In genomic region chr19:2290441-2291184, GRCh38 we compare ENCODE assay signal across 9 cellular contexts. TPM values are rescaled to one million over a fixed set of nuclear protein-coding genes. Genes with fewer than 3 reads are reported as not detected.
DNase-seq lines count a peak whose midpoint lies in the region; ATAC-seq, FAIRE-seq and TF ChIP-seq lines count a peak whose summit lies in the region.
"Had no signal": no experiment of that assay in that cellular context is flagged by ENCODE, and none has a peak within 500 bp of the region (broad histone marks: within the 10 kb centered on the region; RNA-seq: fewer than 3 reads in every experiment).

No MANE protein-coding gene starts in this region.

- H3K9me3 ChIP-seq in Caco-2 (no peaks in the 10 kb centered on the region), HUES6 (ENCODE audit: control insufficient read depth, insufficient read depth, low read depth, low read length) (no peaks in the 10 kb centered on the region), K562 (replicated peaks; ENCODE audit: control insufficient read depth, insufficient read depth, low read depth, low read length) (no peaks in the 10 kb centered on the region), neural cell (ENCODE audit: low read length) (no peaks in the 10 kb centered on the region)

- H3K9me3 Mint-ChIP-seq in Caco-2 (ENCODE audit: unreplicated experiment), result no peaks in the 10 kb centered on the region

- H3K27ac ChIP-seq in HUES6 (ENCODE audit: low read depth, low read length), result no peak overlapping the region
- peak overlapping the region; percentile 76; the same call in 1 of the 3 replicates for H3K27ac ChIP-seq in K562 (ENCODE audit: extremely low read depth, low read depth, low read length)
- H3K27ac ChIP-seq in neural cell (ENCODE audit: low read length), result no peak overlapping the region

- no peak overlapping the region for H3K27ac Mint-ChIP-seq in Caco-2 (ENCODE audit: unreplicated experiment)

- no peak for TF ChIP-seq POLR2A in K562 (conservative IDR thresholded peaks at IDR 0.05)

- TF ChIP-seq RAD21 in K562 (CRISPR knock-in tag; conservative IDR thresholded peaks at IDR 0.05 in 1 of 2, IDR thresholded peaks at IDR 0.05 in 1 of 2) (no peak), neural cell (conservative IDR thresholded peaks at IDR 0.05) (no peak)

- CTCF ChIA-PET in Caco-2 (lab: Charles Lee) (no interaction called here), K562 (lab: Yijun Ruan, JAX; ENCODE audit: low intra/inter-chr PET ratio) (no interaction called here)

- intact Hi-C loops in Caco-2 (cut with micrococcal nuclease; ENCODE audit: unreplicated experiment), result no loop called here
- intact Hi-C loops in K562 (cut with micrococcal nuclease), result no loop called here

- peaks cover 13% of the 10 kb centered on the region for H3K4me1 ChIP-seq in Caco-2
- peaks cover 12% of the 10 kb centered on the region for H3K4me1 ChIP-seq in HUES6 (ENCODE audit: control insufficient read depth, insufficient read depth, low read length)
- peaks cover 10 to 52% of the 10 kb centered on the region in 2 experiments for H3K4me1 ChIP-seq in K562 (replicated peaks in 1 of 2; ENCODE audit: control insufficient read depth in 2 of 2, insufficient read depth in 2 of 2, low read length in 2 of 2)

- POLR2A ChIA-PET in Caco-2 (lab: Charles Lee), result no interaction called here
- POLR2A ChIA-PET in K562 (lab: Yijun Ruan, JAX), result interaction anchor here (0.9 to 2.3 kb wide), 3 partner anchors 8 to 13 kb away, joined by 3 to 10 read pairs (median 3); partner anchors contain the start of gene PEAK3

- H3K4me3 Mint-ChIP-seq in Caco-2 (ENCODE audit: unreplicated experiment), result peak overlapping the region; percentile 61

- H3K36me3 ChIP-seq in Caco-2 (ENCODE audit: control insufficient read depth, insufficient read depth, low read length) (no peaks in the 10 kb centered on the region), HUES6 (ENCODE audit: control insufficient read depth, insufficient read depth, low read length) (no peaks in the 10 kb centered on the region), K562 (ENCODE audit: control insufficient read depth, insufficient read depth, low read length) (no peaks in the 10 kb centered on the region), neural cell (ENCODE audit: insufficient read depth, low read length) (no peaks in the 10 kb centered on the region)

- no peaks in the 10 kb centered on the region for H3K4me1 Mint-ChIP-seq in Caco-2 (ENCODE audit: low read depth, unreplicated experiment)

- WGBS in K562 (ENCODE audit: insufficient coverage, low coverage, missing lambda C conversion rate), result 94% methylated on average over 29 of the region's 82 CpGs

- no peak for TF ChIP-seq CTCF in Caco-2 (IDR thresholded peaks at IDR 0.05; ENCODE audit: insufficient read depth in 1 of 2, low read depth in 1 of 2, low read length in 1 of 2, severe bottlenecking in 1 of 2, unreplicated experiment in 1 of 2)
- no peak for TF ChIP-seq CTCF in K562 (IDR thresholded peaks at IDR 0.05 in 2 of 3, conservative IDR thresholded peaks at IDR 0.05 in 1 of 3; ENCODE audit: insufficient read depth in 2 of 3, low read depth in 1 of 3, low read length in 3 of 3)
- no peak for TF ChIP-seq CTCF in neural cell (IDR thresholded peaks at IDR 0.05; ENCODE audit: poor library complexity, severe bottlenecking)

- H3K4me3 ChIP-seq in Caco-2 (ENCODE audit: low read depth, low read length) (peak overlapping the region; percentile 17), HUES6 (ENCODE audit: low read depth, low read length) (peak overlapping the region; percentile 52), K562 (no peak overlapping the region), neural cell (ENCODE audit: low read length) (peak overlapping the region; percentile 69)

- no peaks in the 10 kb centered on the region for H3F3A ChIP-seq in neural cell (ENCODE audit: insufficient read depth, low read length, poor library complexity, severe bottlenecking)

- peaks cover 2% of the 10 kb centered on the region for H3K27me3 ChIP-seq in Caco-2 (replicated peaks; ENCODE audit: control insufficient read depth, insufficient read depth, low read length)
- H3K27me3 ChIP-seq in HUES6 (ENCODE audit: control insufficient read depth, insufficient read depth, low read length), result peaks cover 98% of the 10 kb centered on the region
- H3K27me3 ChIP-seq in K562 (ENCODE audit: control insufficient read depth in 2 of 2, insufficient read depth in 2 of 2, low read length in 2 of 2), result no peaks in the 10 kb centered on the region
- peaks cover 56% of the 10 kb centered on the region for H3K27me3 ChIP-seq in neural cell (ENCODE audit: insufficient read depth, low read depth, low read length)

- no peak for FAIRE-seq in K562 (lab: Jason Lieb, UNC)
- FAIRE-seq: H54 had no signal

- DNase-seq in Caco-2 (no peak), K562 (ENCODE audit: extremely low read depth in 1 of 4, low spot score in 3 of 4) (no peak), NCI-H1092 (lab: John Stamatoyannopoulos, UW) (no peak)

- no peaks in the 10 kb centered on the region for H3K9me2 ChIP-seq in neural cell (ENCODE audit: insufficient read depth, low read length)

- H3K27me3 Mint-ChIP-seq in Caco-2 (ENCODE audit: insufficient read depth, unreplicated experiment), result peaks cover 17% of the 10 kb centered on the region

- in situ Hi-C loops in K562 (cut with MboI), result no loop called here

- H3K4me2 ChIP-seq in K562 (ENCODE audit: insufficient read depth, low read length), result no peak overlapping the region
- H3K4me2 ChIP-seq in neural cell (ENCODE audit: low read length), result peak overlapping the region; percentile 62

- no peaks in the 10 kb centered on the region for H4K20me1 ChIP-seq in K562 (replicated peaks; ENCODE audit: control insufficient read depth, insufficient read depth, low read length)
- no peaks in the 10 kb centered on the region for H4K20me1 ChIP-seq in neural cell (ENCODE audit: insufficient read depth)

- H2AFZ ChIP-seq in K562 (ENCODE audit: low read depth, low read length), result no peak overlapping the region
- no peak overlapping the region for H2AFZ ChIP-seq in neural cell (ENCODE audit: low read depth, low read length)

- H3K9ac ChIP-seq in HUES6 (ENCODE audit: low read length) (no peak overlapping the region), K562 (ENCODE audit: insufficient read depth in 1 of 2, low read depth in 2 of 2, low read length in 2 of 2) (no peak overlapping the region; a peak in 1 of 4 replicates), neural cell (ENCODE audit: low read length) (peak overlapping the region; percentile 23)

- ATAC-seq in K562 (no peak), GM19328 (IDR thresholded peaks at IDR 0.05; ENCODE audit: unreplicated experiment) (no peak), HG03442 (IDR thresholded peaks at IDR 0.05; ENCODE audit: unreplicated experiment) (no peak), GM19467 (IDR thresholded peaks at IDR 0.05; ENCODE audit: unreplicated experiment) (no peak)

- BruUV-seq in Caco-2 (replicated peaks; lab: Mats Ljungman, UMichigan) (no TSS peak), K562 (replicated peaks; lab: Mats Ljungman, UMichigan) (no TSS peak)

- H3K79me2 ChIP-seq in K562 (ENCODE audit: control insufficient read depth, insufficient read depth, low read length), result no peaks in the 10 kb centered on the region
- H3K79me2 ChIP-seq in neural cell (replicated peaks; ENCODE audit: insufficient read depth, low read length), result no peaks in the 10 kb centered on the region

- TF ChIP-seq EP300 in K562 (IDR thresholded peaks at IDR 0.05; ENCODE audit: low read length) (no peak), neural cell (conservative IDR thresholded peaks at IDR 0.05; ENCODE audit: poor library complexity, severe bottlenecking) (no peak)

- peaks cover 6% of the 10 kb centered on the region for H3K36me3 Mint-ChIP-seq in Caco-2 (ENCODE audit: insufficient read depth, unreplicated experiment)

- H3K9me1 ChIP-seq in K562 (ENCODE audit: control insufficient read depth, insufficient read depth, low read length), result peaks cover 2% of the 10 kb centered on the region

RNA-seq across cellular contexts. Expression of gene PEAK3, which starts 8.6 kb away (rescaled TPM):
- total RNA-seq in Caco-2 (2022) (not detected in 2 replicates), K562 (2014; rRNA removed) (0.16 TPM in 1 of 2 replicates, not detected in the other), K562 (2014; rRNA removed; fragmentation: Illumina TruSeq; extraction: Trizol) (not detected in 2 replicates), K562 (2015; rRNA removed; fragmentation: Illumina TruSeq; extraction: Trizol) (not detected in 2 replicates), K562 (2021) (0.13 and 0.40 TPM in 2 replicates)
- 0.49 TPM in 1 of 2 replicates, not detected in the other for total RNA-seq in K562 (2011; cell fraction: chromatin; rRNA removed; ENCODE audit: low replicate concordance)
- 0.17 TPM in 1 of 2 replicates, not detected in the other for total RNA-seq in K562 (2011; cell fraction: nucleolus; rRNA removed)
- not detected in 2 replicates for total RNA-seq in K562 (2011; cell fraction: nucleoplasm; rRNA removed)
- polyA plus RNA-seq in K562 (2011; rRNA removed) (0.03 TPM in 1 of 2 replicates, not detected in the other), K562 (2014; fragmentation: Illumina TruSeq; extraction: Trizol) (0.06 TPM in 1 of 2 replicates, not detected in the other), K562 (2014; fragmentation: Nextera tagmentation; extraction: Ambion mirVana) (not detected), K562 (2014; rRNA removed) (0.07 TPM in 1 of 2 replicates, not detected in the other), neural cell (not detected in 2 replicates)
- not detected in 2 replicates for polyA plus RNA-seq in K562 (2011; cell fraction: cytosol; rRNA removed)
- polyA plus RNA-seq in K562 (2011; cell fraction: nucleus; rRNA removed), result 0.10 TPM in 1 of 2 replicates, not detected in the other
- polyA plus RNA-seq in K562 (2012), result 0.27 and 0.66 TPM in 2 replicates
- polyA minus RNA-seq in K562 (2011; rRNA and poly(A)+ RNA removed), result not detected in 2 replicates
- not detected in 2 replicates for polyA minus RNA-seq in K562 (2011; cell fraction: cytosol; rRNA and poly(A)+ RNA removed)
- polyA minus RNA-seq in K562 (2011; cell fraction: nucleus; rRNA and poly(A)+ RNA removed), result 0.11 and 0.13 TPM in 2 replicates
- not detected in 2 replicates for polyA minus RNA-seq in neural cell

RNA-seq across cellular contexts. Expression of gene LINGO3, which starts 17.3 kb away (rescaled TPM):
- 1.3 and 1.4 TPM in 2 replicates for total RNA-seq in Caco-2 (2022)
- not detected in 2 replicates for total RNA-seq in K562 (2011; cell fraction: chromatin; rRNA removed; ENCODE audit: low replicate concordance)
- total RNA-seq in K562 (2011; cell fraction: nucleolus; rRNA removed), result not detected in 2 replicates
- not detected in 2 replicates for total RNA-seq in K562 (2011; cell fraction: nucleoplasm; rRNA removed)
- total RNA-seq in K562 (2014; rRNA removed), result 0.05 TPM in 1 of 2 replicates, not detected in the other
- total RNA-seq in K562 (2014; rRNA removed; fragmentation: Illumina TruSeq; extraction: Trizol), result not detected in 2 replicates
- not detected in 2 replicates for total RNA-seq in K562 (2015; rRNA removed; fragmentation: Illumina TruSeq; extraction: Trizol)
- not detected in 2 replicates for total RNA-seq in K562 (2021)
- 0.03 and 0.07 TPM in 2 replicates for polyA plus RNA-seq in K562 (2011; rRNA removed)
- polyA plus RNA-seq in K562 (2011; cell fraction: cytosol; rRNA removed), result 0.06 and 0.07 TPM in 2 replicates
- not detected in 2 replicates for polyA plus RNA-seq in K562 (2011; cell fraction: nucleus; rRNA removed)
- 0.47 and 1.6 TPM in 2 replicates for polyA plus RNA-seq in K562 (2012)
- polyA plus RNA-seq in K562 (2014; fragmentation: Illumina TruSeq; extraction: Trizol), result not detected in 2 replicates
- under 1 TPM in 1 of 2 experiments, not detected in 1; 0.03 TPM for polyA plus RNA-seq in K562 (2014; fragmentation: Nextera tagmentation; extraction: Ambion mirVana)
- polyA plus RNA-seq in K562 (2014; rRNA removed), result not detected in 2 replicates
- not detected in 2 replicates for polyA minus RNA-seq in K562 (2011; rRNA and poly(A)+ RNA removed)
- not detected in 2 replicates for polyA minus RNA-seq in K562 (2011; cell fraction: cytosol; rRNA and poly(A)+ RNA removed)
- polyA minus RNA-seq in K562 (2011; cell fraction: nucleus; rRNA and poly(A)+ RNA removed), result not detected in 2 replicates
- polyA plus RNA-seq in neural cell, result 1.2 and 2.7 TPM in 2 replicates
- 2.5 and 2.7 TPM in 2 replicates for polyA minus RNA-seq in neural cell

RNA-seq across cellular contexts. Expression of gene JSRP1, which starts 34.4 kb away (rescaled TPM):
- total RNA-seq in Caco-2 (2022), result not detected in 2 replicates
- total RNA-seq in K562 (2011; cell fraction: chromatin; rRNA removed; ENCODE audit: low replicate concordance), result 1.7 TPM in 1 of 2 replicates, not detected in the other
- total RNA-seq in K562 (2011; cell fraction: nucleolus; rRNA removed), result 0.92 TPM in 1 of 2 replicates, not detected in the other
- 2.7 TPM in 1 of 2 replicates, not detected in the other for total RNA-seq in K562 (2011; cell fraction: nucleoplasm; rRNA removed)
- total RNA-seq in K562 (2014; rRNA removed), result 0.29 TPM in 1 of 2 replicates, not detected in the other
- 0.40 and 0.45 TPM in 2 replicates for total RNA-seq in K562 (2014; rRNA removed; fragmentation: Illumina TruSeq; extraction: Trizol)
- 0.51 and 0.57 TPM in 2 replicates for total RNA-seq in K562 (2015; rRNA removed; fragmentation: Illumina TruSeq; extraction: Trizol)
- 0.58 and 0.78 TPM in 2 replicates for total RNA-seq in K562 (2021)
- polyA plus RNA-seq in K562 (2011; rRNA removed), result not detected in 2 replicates
- polyA plus RNA-seq in K562 (2011; cell fraction: cytosol; rRNA removed), result 0.09 TPM in 1 of 2 replicates, not detected in the other
- polyA plus RNA-seq in K562 (2011; cell fraction: nucleus; rRNA removed), result 0.58 TPM in 1 of 2 replicates, not detected in the other
- 2.3 and 2.7 TPM in 2 replicates for polyA plus RNA-seq in K562 (2012)
- not detected in 2 replicates for polyA plus RNA-seq in K562 (2014; fragmentation: Illumina TruSeq; extraction: Trizol)
- under 1 TPM in 1 of 2 experiments, not detected in 1; 0.08 TPM for polyA plus RNA-seq in K562 (2014; fragmentation: Nextera tagmentation; extraction: Ambion mirVana)
- 1.2 and 2.1 TPM in 2 replicates for polyA plus RNA-seq in K562 (2014; rRNA removed)
- 0.63 TPM in 1 of 2 replicates, not detected in the other for polyA minus RNA-seq in K562 (2011; rRNA and poly(A)+ RNA removed)
- not detected in 2 replicates for polyA minus RNA-seq in K562 (2011; cell fraction: cytosol; rRNA and poly(A)+ RNA removed)
- 1.00 TPM in 1 of 2 replicates, not detected in the other for polyA minus RNA-seq in K562 (2011; cell fraction: nucleus; rRNA and poly(A)+ RNA removed)
- polyA plus RNA-seq in neural cell, result 1.3 and 1.4 TPM in 2 replicates
- polyA minus RNA-seq in neural cell, result 4.9 TPM in 1 of 2 replicates, not detected in the other

RNA-seq across cellular contexts. Expression of gene LSM7, which starts 37.8 kb away (rescaled TPM):
- total RNA-seq in Caco-2 (2022) (141 and 152 TPM in 2 replicates), K562 (2014; rRNA removed) (408 and 578 TPM in 2 replicates), K562 (2014; rRNA removed; fragmentation: Illumina TruSeq; extraction: Trizol) (117 and 146 TPM in 2 replicates), K562 (2015; rRNA removed; fragmentation: Illumina TruSeq; extraction: Trizol) (261 and 265 TPM in 2 replicates), K562 (2021) (284 and 286 TPM in 2 replicates)
- total RNA-seq in K562 (2011; cell fraction: chromatin; rRNA removed; ENCODE audit: low replicate concordance), result 46.8 and 94.0 TPM in 2 replicates
- total RNA-seq in K562 (2011; cell fraction: nucleolus; rRNA removed), result 108 and 115 TPM in 2 replicates
- total RNA-seq in K562 (2011; cell fraction: nucleoplasm; rRNA removed), result 89.3 and 125 TPM in 2 replicates
- polyA plus RNA-seq in K562 (2011; rRNA removed) (450 and 480 TPM in 2 replicates), K562 (2014; fragmentation: Illumina TruSeq; extraction: Trizol) (147 and 242 TPM in 2 replicates), K562 (2014; fragmentation: Nextera tagmentation; extraction: Ambion mirVana) (100 to 1,000 TPM in 1 of 2 experiments, 10 to 100 TPM in 1; 40.5 to 147 TPM), K562 (2014; rRNA removed) (650 and 690 TPM in 2 replicates), neural cell (520 and 550 TPM in 2 replicates)
- 1,525 and 1,825 TPM in 2 replicates for polyA plus RNA-seq in K562 (2011; cell fraction: cytosol; rRNA removed)
- polyA plus RNA-seq in K562 (2011; cell fraction: nucleus; rRNA removed), result 285 TPM in 2 replicates
- 272 and 399 TPM in 2 replicates for polyA plus RNA-seq in K562 (2012)
- polyA minus RNA-seq in K562 (2011; rRNA and poly(A)+ RNA removed), result 39.4 and 52.2 TPM in 2 replicates
- polyA minus RNA-seq in K562 (2011; cell fraction: cytosol; rRNA and poly(A)+ RNA removed), result 59.3 and 94.0 TPM in 2 replicates
- 39.6 and 56.8 TPM in 2 replicates for polyA minus RNA-seq in K562 (2011; cell fraction: nucleus; rRNA and poly(A)+ RNA removed)
- polyA minus RNA-seq in neural cell, result 160 and 161 TPM in 2 replicates

RNA-seq across cellular contexts. Expression of gene SPPL2B, which starts 37.9 kb away (rescaled TPM):
- 90.6 and 92.3 TPM in 2 replicates for total RNA-seq in Caco-2 (2022)
- 147 and 415 TPM in 2 replicates for total RNA-seq in K562 (2011; cell fraction: chromatin; rRNA removed; ENCODE audit: low replicate concordance)
- 310 and 318 TPM in 2 replicates for total RNA-seq in K562 (2011; cell fraction: nucleolus; rRNA removed)
- 175 and 195 TPM in 2 replicates for total RNA-seq in K562 (2011; cell fraction: nucleoplasm; rRNA removed)
- total RNA-seq in K562 (2014; rRNA removed), result 32.0 and 33.9 TPM in 2 replicates
- total RNA-seq in K562 (2014; rRNA removed; fragmentation: Illumina TruSeq; extraction: Trizol), result 2.6 and 4.1 TPM in 2 replicates
- total RNA-seq in K562 (2015; rRNA removed; fragmentation: Illumina TruSeq; extraction: Trizol), result 15.1 and 16.9 TPM in 2 replicates
- total RNA-seq in K562 (2021), result 63.6 and 74.0 TPM in 2 replicates
- 24.9 and 30.0 TPM in 2 replicates for polyA plus RNA-seq in K562 (2011; rRNA removed)
- polyA plus RNA-seq in K562 (2011; cell fraction: cytosol; rRNA removed), result 28.7 and 44.8 TPM in 2 replicates
- 317 and 559 TPM in 2 replicates for polyA plus RNA-seq in K562 (2011; cell fraction: nucleus; rRNA removed)
- polyA plus RNA-seq in K562 (2012), result 67.0 and 110 TPM in 2 replicates
- 8.4 and 19.9 TPM in 2 replicates for polyA plus RNA-seq in K562 (2014; fragmentation: Illumina TruSeq; extraction: Trizol)
- polyA plus RNA-seq in K562 (2014; fragmentation: Nextera tagmentation; extraction: Ambion mirVana), result under 1 TPM; 0.20 to 0.29 TPM
- 62.9 and 81.2 TPM in 2 replicates for polyA plus RNA-seq in K562 (2014; rRNA removed)
- 3.4 and 6.9 TPM in 2 replicates for polyA minus RNA-seq in K562 (2011; rRNA and poly(A)+ RNA removed)
- 14.0 and 22.7 TPM in 2 replicates for polyA minus RNA-seq in K562 (2011; cell fraction: cytosol; rRNA and poly(A)+ RNA removed)
- 52.0 and 52.1 TPM in 2 replicates for polyA minus RNA-seq in K562 (2011; cell fraction: nucleus; rRNA and poly(A)+ RNA removed)
- polyA plus RNA-seq in neural cell, result 68.7 and 86.8 TPM in 2 replicates
- 49.1 and 54.0 TPM in 2 replicates for polyA minus RNA-seq in neural cell
